18 cellular contexts compared by ENCODE assay signal in the genomic region with DNA sequence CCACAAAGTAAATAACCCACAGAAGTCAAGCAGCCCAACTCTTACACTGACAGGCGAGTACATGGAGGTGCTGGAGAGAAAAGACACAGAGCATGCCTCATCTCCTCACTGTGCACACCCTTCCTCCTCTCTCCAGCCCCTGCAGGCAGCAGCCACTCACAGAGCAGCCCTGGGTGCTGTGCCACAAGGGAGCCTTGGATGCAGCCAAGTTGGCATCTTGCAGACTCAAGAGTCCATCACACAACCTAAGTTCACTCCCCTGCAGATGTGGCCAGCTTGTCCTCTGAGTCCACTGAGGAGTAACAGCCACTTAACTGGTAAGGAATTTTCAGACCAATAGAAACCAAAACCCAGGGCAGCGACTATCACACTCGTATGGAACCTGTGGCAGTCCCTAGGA. TPM values are rescaled to one million over a fixed set of nuclear protein-coding genes. Genes with fewer than 3 reads are reported as not detected.
DNase-seq lines count a peak whose midpoint lies in the region; ATAC-seq and TF ChIP-seq lines count a peak whose summit lies in the region.
"Had no signal": no experiment of that assay in that cellular context is flagged by ENCODE, and none has a peak within 500 bp of the region (broad histone marks: within the 10 kb centered on the region; RNA-seq: fewer than 3 reads in every experiment).

No MANE protein-coding gene starts in this region.

- ATAC-seq in stimulated activated naive CD8-positive, alpha-beta T cell treated with anti-CD3 and anti-CD28 coated beads, Interleukin-15, Interleukin-2, amounts not matched to agents 100 U/mL and 50 U/mL, for 24 hours: no peak
- ATAC-seq in activated CD8-positive, alpha-beta T cell treated with anti-CD3 and anti-CD28 coated beads, Interleukin-2, amount 10 ng/mL, durations not matched to agents 7 days and 5 days: no peak
- ATAC-seq in HG03432 (IDR thresholded peaks at IDR 0.05; ENCODE audit: unreplicated experiment) (no peak), Right ventricle myocardium inferior (no peak), PC-3 (no peak)
- ATAC-seq: gastroesophageal sphincter, left colon had no signal

- H4K20me1 ChIP-seq in PC-3 (ENCODE audit: low read length): peaks cover 91% of the 10 kb centered on the region

- no TSS peak for BruUV-seq in PC-3 (replicated peaks; lab: Mats Ljungman, UMichigan)

- H3K36me3 ChIP-seq in PC-3 (ENCODE audit: low read depth, low read length): no peaks in the 10 kb centered on the region; the same call in 1 of the 2 replicates
- H3K36me3 ChIP-seq: gastroesophageal sphincter had no signal

- no peak overlapping the region for H2AFZ ChIP-seq in PC-3 (ENCODE audit: low read length)

- no peaks in the 10 kb centered on the region for H3K27me3 ChIP-seq in PC-3 (ENCODE audit: low read length)
- H3K27me3 ChIP-seq: gastroesophageal sphincter had no signal

- no peak overlapping the region for H3K9ac ChIP-seq in PC-3 (ENCODE audit: low read length)

- peaks cover 37% of the 10 kb centered on the region for H3K4me1 ChIP-seq in PC-3 (ENCODE audit: insufficient read depth, low read length)

- H3K4me1 Mint-ChIP-seq in stimulated activated naive CD8-positive, alpha-beta T cell treated with anti-CD3 and anti-CD28 coated beads, Interleukin-15, Interleukin-2, amounts not matched to agents 100 ng/mL and 50 ng/mL, for 24 hours (ENCODE audit: low read depth): peaks cover 98% of the 10 kb centered on the region
- peaks cover 83% of the 10 kb centered on the region for H3K4me1 Mint-ChIP-seq in activated CD8-positive, alpha-beta T cell treated with anti-CD3 and anti-CD28 coated beads, Interleukin-2, amount 10 ng/mL, durations not matched to agents 7 days and 5 days (ENCODE audit: low read depth)
- H3K4me1 Mint-ChIP-seq in mesothelial cell of epicardium: peaks cover 80% of the 10 kb centered on the region

- H3K79me2 ChIP-seq in PC-3 (ENCODE audit: low read length): peaks cover 100% of the 10 kb centered on the region

- H3K9me3 ChIP-seq in PC-3 (ENCODE audit: low read length): no peaks in the 10 kb centered on the region
- H3K9me3 ChIP-seq: gastroesophageal sphincter had no signal

- TF ChIP-seq CTCF in mesothelial cell of epicardium (IDR thresholded peaks at IDR 0.05; ENCODE audit: unreplicated experiment): no peak
- no peak for TF ChIP-seq CTCF in PC-3 (conservative IDR thresholded peaks at IDR 0.05; ENCODE audit: low read depth, low read length)

- H3K9me3 Mint-ChIP-seq in stimulated activated naive CD8-positive, alpha-beta T cell treated with anti-CD3 and anti-CD28 coated beads, Interleukin-15, Interleukin-2, amounts not matched to agents 100 ng/mL and 50 ng/mL, for 24 hours: no peaks in the 10 kb centered on the region
- H3K9me3 Mint-ChIP-seq in activated CD8-positive, alpha-beta T cell treated with anti-CD3 and anti-CD28 coated beads, Interleukin-2, amount 10 ng/mL, durations not matched to agents 7 days and 5 days (ENCODE audit: insufficient read depth): no peaks in the 10 kb centered on the region
- no peaks in the 10 kb centered on the region for H3K9me3 Mint-ChIP-seq in mesothelial cell of epicardium

- CTCF ChIA-PET in activated CD8-positive, alpha-beta T cell treated with anti-CD3 and anti-CD28 coated beads, Interleukin-2, amount 10 ng/mL, durations not matched to agents 7 days and 5 days (lab: Charles Lee): interaction anchor here (1.1 kb wide), 1 partner anchor 24 kb away, joined by 3 read pairs; no protein-coding TSS in a partner anchor
- CTCF ChIA-PET in PC-3 (lab: Charles Lee): no interaction called here

- no peak overlapping the region for H3K27ac ChIP-seq in PC-3 (ENCODE audit: low read length)

- POLR2A ChIA-PET in activated CD8-positive, alpha-beta T cell treated with anti-CD3 and anti-CD28 coated beads, Interleukin-2, amount 10 ng/mL, durations not matched to agents 7 days and 5 days (lab: Charles Lee): interaction anchor here (1.4 to 1.5 kb wide), 2 partner anchors 12 to 48 kb away, joined by 3 to 4 read pairs; no protein-coding TSS in a partner anchor
- POLR2A ChIA-PET in PC-3 (lab: Charles Lee; ENCODE audit: unreplicated experiment): no interaction called here

- no peak overlapping the region for H3K4me2 ChIP-seq in PC-3 (ENCODE audit: low read length)

- peak overlapping the region; percentile 42 for H3K27ac Mint-ChIP-seq in stimulated activated naive CD8-positive, alpha-beta T cell treated with anti-CD3 and anti-CD28 coated beads, Interleukin-15, Interleukin-2, amounts not matched to agents 100 ng/mL and 50 ng/mL, for 24 hours
- peak overlapping the region; percentile 43 for H3K27ac Mint-ChIP-seq in activated CD8-positive, alpha-beta T cell treated with anti-CD3 and anti-CD28 coated beads, Interleukin-2, amount 10 ng/mL, durations not matched to agents 7 days and 5 days
- H3K27ac Mint-ChIP-seq in mesothelial cell of epicardium: peak overlapping the region; percentile 61

- no peak overlapping the region for H3K4me3 ChIP-seq in PC-3 (ENCODE audit: low read length)
- H3K4me3 ChIP-seq: gastroesophageal sphincter had no signal

- no peaks in the 10 kb centered on the region for H3K36me3 Mint-ChIP-seq in stimulated activated naive CD8-positive, alpha-beta T cell treated with anti-CD3 and anti-CD28 coated beads, Interleukin-15, Interleukin-2, amounts not matched to agents 100 ng/mL and 50 ng/mL, for 24 hours (ENCODE audit: low read depth)
- peaks cover 3% of the 10 kb centered on the region for H3K36me3 Mint-ChIP-seq in activated CD8-positive, alpha-beta T cell treated with anti-CD3 and anti-CD28 coated beads, Interleukin-2, amount 10 ng/mL, durations not matched to agents 7 days and 5 days (ENCODE audit: low read depth)
- H3K36me3 Mint-ChIP-seq in mesothelial cell of epicardium: no peaks in the 10 kb centered on the region

- H3K4me3 Mint-ChIP-seq in stimulated activated naive CD8-positive, alpha-beta T cell treated with anti-CD3 and anti-CD28 coated beads, Interleukin-15, Interleukin-2, amounts not matched to agents 100 ng/mL and 50 ng/mL, for 24 hours: no peak overlapping the region
- no peak overlapping the region for H3K4me3 Mint-ChIP-seq in activated CD8-positive, alpha-beta T cell treated with anti-CD3 and anti-CD28 coated beads, Interleukin-2, amount 10 ng/mL, durations not matched to agents 7 days and 5 days
- H3K4me3 Mint-ChIP-seq in mesothelial cell of epicardium: no peak overlapping the region

- H3K9me2 ChIP-seq in PC-3 (replicated peaks; ENCODE audit: low read length): no peaks in the 10 kb centered on the region

- intact Hi-C loops in Right ventricle myocardium inferior (cut with DNase I) (loop anchor here (5.0 kb wide), 1 partner anchor 42 kb away; no protein-coding TSS in a partner anchor), PC-3 (cut with micrococcal nuclease) (no loop called here)

- H3F3A ChIP-seq in PC-3 (ENCODE audit: low read length, unreplicated experiment): no peaks in the 10 kb centered on the region

- H3K27me3 Mint-ChIP-seq in stimulated activated naive CD8-positive, alpha-beta T cell treated with anti-CD3 and anti-CD28 coated beads, Interleukin-15, Interleukin-2, amounts not matched to agents 100 ng/mL and 50 ng/mL, for 24 hours: no peaks in the 10 kb centered on the region
- H3K27me3 Mint-ChIP-seq in activated CD8-positive, alpha-beta T cell treated with anti-CD3 and anti-CD28 coated beads, Interleukin-2, amount 10 ng/mL, durations not matched to agents 7 days and 5 days (ENCODE audit: low read depth): no peaks in the 10 kb centered on the region
- H3K27me3 Mint-ChIP-seq in mesothelial cell of epicardium (ENCODE audit: low read depth): no peaks in the 10 kb centered on the region

- no peak for DNase-seq in stimulated activated naive CD8-positive, alpha-beta T cell treated with anti-CD3 and anti-CD28 coated beads, Interleukin-15, Interleukin-2, amounts not matched to agents 100 U/mL and 50 U/mL, for 24 hours
- DNase-seq in activated CD8-positive, alpha-beta T cell treated with anti-CD3 and anti-CD28 coated beads, Interleukin-2, amount 10 ng/mL, durations not matched to agents 7 days and 5 days: no peak
- DNase-seq in mesothelial cell of epicardium (ENCODE audit: low spot score in 2 of 2, unreplicated experiment in 2 of 2) (no peak), Right ventricle myocardium inferior (ENCODE audit: missing footprints) (no peak), DMS 273 treated with DMSO at 0.1 percent for 48 hours (lab: John Stamatoyannopoulos, UW) (no peak), PC-3 (no peak)
- DNase-seq: activated CD4-positive, alpha-beta T cell treated with anti-CD3 and anti-CD28 coated beads for 48 hours; GDM1; KG1; NCI-H187 treated with DMSO at 0.1 percent for 48 hours; NK-92 treated with Interleukin-12 subunit alpha and Interleukin-12 subunit beta, amount 100 ng/mL, for 24 hours; occipital lobe; stimulated activated CD4-positive, alpha-beta T cell treated with anti-CD3 and anti-CD28 coated beads, Interleukin-15, amount 100 ng/mL, for 24 hours; stimulated activated CD8-positive, alpha-beta memory T cell treated with anti-CD3 and anti-CD28 coated beads, Interleukin-4, amount 100 ng/mL, for 48 hours had no signal

RNA-seq across cellular contexts. Expression of a gene that starts 47.4 kb away (rescaled TPM):
- total RNA-seq in activated CD8-positive, alpha-beta T cell treated with anti-CD3 and anti-CD28 coated beads, Interleukin-2, amount 10 ng/mL, durations not matched to agents 7 days and 5 days: 100 to 1,000 TPM; 102 to 108 TPM
- total RNA-seq in mesothelial cell of epicardium (148 to 153 TPM (median 152 TPM) in 3 replicates), Right ventricle myocardium inferior (56.5 TPM), PC-3 (2014; rRNA removed) (20.9 and 46.4 TPM in 2 replicates)

RNA-seq across cellular contexts. Expression of a gene that starts 52.6 kb away (rescaled TPM):
- under 1 TPM; 0.21 to 0.29 TPM for total RNA-seq in activated CD8-positive, alpha-beta T cell treated with anti-CD3 and anti-CD28 coated beads, Interleukin-2, amount 10 ng/mL, durations not matched to agents 7 days and 5 days
- total RNA-seq in mesothelial cell of epicardium: 2.1 to 2.4 TPM (median 2.1 TPM) in 3 replicates
- total RNA-seq in Right ventricle myocardium inferior: 0.14 TPM
- total RNA-seq in PC-3 (2014; rRNA removed): not detected in 2 replicates
- total RNA-seq: occipital lobe had no signal
